19 cellular contexts compared by ENCODE assay signal in genomic region chr3:127031845-127032244, GRCh38.
"Had no signal": no experiment of that assay in that cellular context is flagged by ENCODE, and none has a peak within 500 bp of the region (broad histone marks: within the 10 kb centered on the region; RNA-seq: fewer than 3 reads in every experiment).

No MANE protein-coding gene starts in this region.

- H3K27me3 ChIP-seq: SJSA1 had no signal

- H3K4me1 ChIP-seq: SJSA1 had no signal

- H3K4me3 ChIP-seq: SJSA1, SK-N-MC had no signal

- H3K27ac ChIP-seq: SJSA1, SK-N-MC had no signal

- H3K9me3 ChIP-seq: SJSA1 had no signal

- DNase-seq: Kasumi-1, KG1, MM.1S, NCI-H1092 treated with DMSO at 0.1 percent for 48 hours, NCI-H1436, NCI-H187, NCI-H2029, NCI-H2081 treated with DMSO at 0.1 percent for 48 hours, NCI-H2171, NCI-H226, NCI-H446, NCI-H510A, NCI-H524 treated with DMSO at 0.1 percent for 48 hours, NCI-H69, NCI-H774, RPMI8226, SHP77 treated with DMSO at 0.1 percent for 48 hours had no signal
